Comparison of ENCODE assay signal across 1 cellular context in the genomic region with DNA sequence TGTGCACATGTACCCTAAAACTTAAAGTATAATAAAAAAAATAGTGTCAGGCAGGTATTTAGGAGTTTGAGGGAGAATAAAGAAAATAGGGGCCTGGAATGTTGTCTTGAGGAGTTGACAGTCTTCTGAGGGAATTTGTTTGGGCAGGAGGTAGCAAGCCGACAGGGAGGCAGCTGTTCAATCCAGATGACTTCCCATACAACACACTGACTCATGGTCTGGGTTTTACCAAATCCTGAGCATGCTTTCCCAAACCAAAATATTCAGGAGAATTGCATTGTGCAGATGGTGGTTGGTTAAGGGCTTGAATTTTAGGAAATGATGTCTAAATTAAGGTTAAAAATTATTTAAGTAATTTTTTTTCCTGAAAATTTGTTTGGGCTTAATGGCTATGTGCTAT.
TF ChIP-seq lines count a peak whose summit lies in the region.

No MANE protein-coding gene starts in this region.

TF ChIP-seq in IMR-90, 13 proteins besides CTCF, POLR2A, EP300 and RAD21 (continued from another document):
- TF ChIP-seq, protein P1, sequence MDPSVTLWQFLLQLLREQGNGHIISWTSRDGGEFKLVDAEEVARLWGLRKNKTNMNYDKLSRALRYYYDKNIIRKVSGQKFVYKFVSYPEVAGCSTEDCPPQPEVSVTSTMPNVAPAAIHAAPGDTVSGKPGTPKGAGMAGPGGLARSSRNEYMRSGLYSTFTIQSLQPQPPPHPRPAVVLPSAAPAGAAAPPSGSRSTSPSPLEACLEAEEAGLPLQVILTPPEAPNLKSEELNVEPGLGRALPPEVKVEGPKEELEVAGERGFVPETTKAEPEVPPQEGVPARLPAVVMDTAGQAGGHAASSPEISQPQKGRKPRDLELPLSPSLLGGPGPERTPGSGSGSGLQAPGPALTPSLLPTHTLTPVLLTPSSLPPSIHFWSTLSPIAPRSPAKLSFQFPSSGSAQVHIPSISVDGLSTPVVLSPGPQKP (IDR thresholded peaks at IDR 0.05; ENCODE audit: borderline replicate concordance, low read depth, low read length), result no peak
- TF ChIP-seq MXI1 (IDR thresholded peaks at IDR 0.05; ENCODE audit: borderline replicate concordance, low read depth, low read length) (no peak), MAZ (IDR thresholded peaks at IDR 0.05; ENCODE audit: borderline replicate concordance, low read depth, low read length) (no peak), BHLHE40 (IDR thresholded peaks at IDR 0.05; ENCODE audit: low read depth, low read length) (no peak), CEBPB (IDR thresholded peaks at IDR 0.05; ENCODE audit: low read depth, low read length) (no peak), NFE2L2 (IDR thresholded peaks at IDR 0.05; ENCODE audit: low read depth, low read length) (no peak)
